9 cellular contexts compared by ENCODE assay signal in the genomic region with DNA sequence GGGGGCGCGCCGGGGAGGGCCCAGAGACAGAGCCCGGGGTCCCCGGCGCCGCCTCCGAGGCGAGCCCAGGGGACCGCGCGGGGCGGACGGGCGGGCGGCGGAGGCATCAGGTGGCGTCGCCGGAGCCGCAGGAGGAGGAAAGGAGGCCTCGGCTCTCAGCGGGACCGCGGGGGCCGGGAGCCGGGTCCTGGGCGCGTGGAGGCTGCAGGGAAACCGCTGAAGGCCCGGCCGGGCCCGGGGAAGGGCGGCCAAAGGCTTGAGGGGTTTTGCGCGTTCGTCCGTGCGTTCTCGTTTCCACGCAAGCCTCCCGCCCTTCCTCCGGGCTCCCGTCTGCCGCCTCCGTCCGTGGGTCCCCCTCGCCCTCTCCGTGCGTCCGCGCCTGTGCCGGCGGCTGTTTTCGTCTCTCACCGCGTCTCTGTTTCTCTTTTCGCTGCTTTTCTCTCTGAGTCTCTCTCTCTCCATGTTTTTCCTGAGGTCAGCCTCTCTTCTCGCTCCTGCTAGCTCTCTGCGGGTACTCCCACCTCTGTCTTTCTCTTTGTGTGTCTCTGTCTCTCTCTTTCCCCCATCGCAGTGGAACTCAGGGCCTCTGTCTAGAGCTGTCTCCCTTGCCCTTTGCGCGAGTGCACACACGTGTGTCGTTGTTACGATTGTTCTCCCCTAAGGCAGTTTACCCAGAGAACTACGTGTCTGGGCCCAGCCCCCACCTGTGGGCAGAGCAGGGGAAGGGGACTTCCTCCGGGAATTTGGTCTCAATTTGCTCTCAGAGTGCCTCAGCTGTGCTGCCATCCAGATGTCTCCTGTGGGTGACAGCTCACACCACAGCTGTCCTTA. TPM values are rescaled to one million over a fixed set of nuclear protein-coding genes. Genes with fewer than 3 reads are reported as not detected.
DNase-seq lines count a peak whose midpoint lies in the region; ATAC-seq and TF ChIP-seq lines count a peak whose summit lies in the region.
"Had no signal": no experiment of that assay in that cellular context is flagged by ENCODE, and none has a peak within 500 bp of the region (broad histone marks: within the 10 kb centered on the region; RNA-seq: fewer than 3 reads in every experiment).

No MANE protein-coding gene starts in this region.

- DNase-seq in activated CD8-positive, alpha-beta T cell treated with anti-CD3 and anti-CD28 coated beads, Interleukin-2, amount 10 ng/mL, durations not matched to agents 7 days and 5 days, result no peak
- peak; percentile 50 for DNase-seq in stimulated activated CD8-positive, alpha-beta memory T cell treated with anti-CD3 and anti-CD28 coated beads, Interleukin-4, amount 100 ng/mL, for 48 hours
- DNase-seq in left lobe of liver (ENCODE audit: low spot score) (no peak), DMS53 (lab: John Stamatoyannopoulos, UW) (no peak)
- no peak for DNase-seq in effector CD4-positive, alpha-beta T cell
- DNase-seq: SIG-M5 had no signal

- H3K9me3 Mint-ChIP-seq in activated CD8-positive, alpha-beta T cell treated with anti-CD3 and anti-CD28 coated beads, Interleukin-2, amount 10 ng/mL, durations not matched to agents 7 days and 5 days (ENCODE audit: insufficient read depth), result no peaks in the 10 kb centered on the region

- peak; percentile 3 for ATAC-seq in activated CD8-positive, alpha-beta T cell treated with anti-CD3 and anti-CD28 coated beads, Interleukin-2, amount 10 ng/mL, durations not matched to agents 7 days and 5 days
- ATAC-seq in left lobe of liver (no peak), GM18870 (IDR thresholded peaks at IDR 0.05; ENCODE audit: unreplicated experiment) (no peak)

- no peaks in the 10 kb centered on the region for H3K27me3 Mint-ChIP-seq in activated CD8-positive, alpha-beta T cell treated with anti-CD3 and anti-CD28 coated beads, Interleukin-2, amount 10 ng/mL, durations not matched to agents 7 days and 5 days (ENCODE audit: low read depth)

- peak overlapping the region; percentile 94 for H3K27ac Mint-ChIP-seq in activated CD8-positive, alpha-beta T cell treated with anti-CD3 and anti-CD28 coated beads, Interleukin-2, amount 10 ng/mL, durations not matched to agents 7 days and 5 days

- peak overlapping the region; percentile 86 for H3K4me3 Mint-ChIP-seq in activated CD8-positive, alpha-beta T cell treated with anti-CD3 and anti-CD28 coated beads, Interleukin-2, amount 10 ng/mL, durations not matched to agents 7 days and 5 days

- H3K9me3 ChIP-seq in iPS-18c (ENCODE audit: control insufficient read depth, insufficient read depth, low read length), result no peaks in the 10 kb centered on the region

- peaks cover 65% of the 10 kb centered on the region for H3K4me1 Mint-ChIP-seq in activated CD8-positive, alpha-beta T cell treated with anti-CD3 and anti-CD28 coated beads, Interleukin-2, amount 10 ng/mL, durations not matched to agents 7 days and 5 days (ENCODE audit: low read depth)

- peaks cover 54% of the 10 kb centered on the region for H3K36me3 Mint-ChIP-seq in activated CD8-positive, alpha-beta T cell treated with anti-CD3 and anti-CD28 coated beads, Interleukin-2, amount 10 ng/mL, durations not matched to agents 7 days and 5 days (ENCODE audit: low read depth)

- CTCF ChIA-PET in activated CD8-positive, alpha-beta T cell treated with anti-CD3 and anti-CD28 coated beads, Interleukin-2, amount 10 ng/mL, durations not matched to agents 7 days and 5 days (lab: Charles Lee), result interaction anchor here (1.1 to 9.7 kb wide), 10 partner anchors 11 to 205 kb away, joined by 3 to 85 read pairs (median 4); no protein-coding TSS in a partner anchor

- peak overlapping the region; percentile 58 for H3K4me3 ChIP-seq in iPS-18c (ENCODE audit: insufficient read depth, low read depth, low read length)

- TF ChIP-seq POLR2A in GM19193 (IDR thresholded peaks at IDR 0.05; ENCODE audit: extremely low read depth, insufficient read depth, insufficient read length), result peak; percentile 73

- POLR2A ChIA-PET in activated CD8-positive, alpha-beta T cell treated with anti-CD3 and anti-CD28 coated beads, Interleukin-2, amount 10 ng/mL, durations not matched to agents 7 days and 5 days (lab: Charles Lee), result interaction anchor here (0.8 to 10.4 kb wide), 20 partner anchors 13 to 213 kb away, joined by 3 to 231 read pairs (median 10); a partner anchor contains a TSS

RNA-seq across cellular contexts. Expression of a gene that starts 2.1 kb away (rescaled TPM):
- 10 to 100 TPM; 91.2 to 95.2 TPM for total RNA-seq in activated CD8-positive, alpha-beta T cell treated with anti-CD3 and anti-CD28 coated beads, Interleukin-2, amount 10 ng/mL, durations not matched to agents 7 days and 5 days
- total RNA-seq in left lobe of liver, result 1.7 TPM

Comparison
In these comparisons a context has a peak if more than half of its experiments do, and no peak if none do; other contexts are left out.
1. RNA of a gene that starts 2.1 kb away (total RNA-seq): 91.2 to 95.2 TPM in activated CD8-positive, alpha-beta T cell treated with anti-CD3 and anti-CD28 coated beads, Interleukin-2, amount 10 ng/mL, durations not matched to agents 7 days and 5 days; 1.7 TPM in left lobe of liver (single experiment); every median in the first group is over 10 times any median in the second.